ENCODE assay signal across 19 cellular contexts in the genomic region with DNA sequence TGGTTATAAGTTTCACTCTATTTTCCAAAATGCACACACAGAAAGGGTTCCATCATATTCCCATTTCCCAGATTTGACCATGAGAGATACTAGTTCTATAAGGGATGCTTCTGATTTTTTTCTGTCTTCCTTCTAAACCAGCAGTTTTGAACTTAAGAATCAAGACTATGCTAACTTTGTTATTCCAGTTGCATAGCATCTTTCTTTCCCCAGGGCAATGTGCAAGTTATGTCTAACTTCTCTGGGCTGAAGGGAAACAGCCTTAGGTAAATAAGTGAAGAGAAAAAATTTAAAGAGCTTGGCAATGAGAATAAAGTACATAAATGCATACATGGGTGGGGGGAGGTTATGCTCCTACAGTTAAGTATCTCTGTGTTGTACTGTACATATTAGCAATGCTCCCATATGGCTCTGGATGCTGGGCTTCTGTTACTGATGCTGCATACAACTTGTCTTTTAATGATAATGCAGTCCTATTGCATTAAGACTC.
DNase-seq lines count a peak whose midpoint lies in the region; ATAC-seq and TF ChIP-seq lines count a peak whose summit lies in the region.
"Had no signal": no experiment of that assay in that cellular context is flagged by ENCODE, and none has a peak within 500 bp of the region (broad histone marks: within the 10 kb centered on the region; RNA-seq: fewer than 3 reads in every experiment).

No MANE protein-coding gene starts in this region.

- H3K27ac Mint-ChIP-seq in HFFc6: peak overlapping the region; percentile 4; the same call in 1 of the 2 replicates
- H3K27ac Mint-ChIP-seq in glutamatergic neuron (ENCODE audit: unreplicated experiment): peak overlapping the region; percentile 81
- H3K27ac Mint-ChIP-seq: activated CD4-positive, alpha-beta T cell treated with anti-CD3 and anti-CD28 coated beads for 36 hours; activated CD8-positive, alpha-beta T cell treated with anti-CD3 and anti-CD28 coated beads, Interleukin-2, amount 10 ng/mL, durations not matched to agents 7 days and 5 days; activated naive CD8-positive, alpha-beta T cell; immature natural killer cell had no signal

- DNase-seq in NCI-H82 (lab: John Stamatoyannopoulos, UW) (peak; percentile 30), NCI-H82 treated with DMSO at 0.1 percent for 48 hours (lab: John Stamatoyannopoulos, UW; ENCODE audit: unreplicated experiment) (no peak), HFFc6 (no peak), glutamatergic neuron (no peak), sigmoid colon (no peak), HCEC 1CT (no peak), occipital lobe (lab: John Stamatoyannopoulos, UW) (no peak)
- no peak for DNase-seq in activated T-cell treated with anti-CD3 and anti-CD28 coated beads, Interleukin-2, amount 50 U/mL, for 4 hours
- DNase-seq: activated CD4-positive, alpha-beta T cell treated with anti-CD3 and anti-CD28 coated beads for 36 hours; activated CD8-positive, alpha-beta T cell treated with anti-CD3 and anti-CD28 coated beads, Interleukin-2, amount 10 ng/mL, durations not matched to agents 7 days and 5 days; activated effector memory CD4-positive, alpha-beta T cell treated with Interleukin-2 at 50 U/mL for 16 hours; aorta; immature natural killer cell; NCI-H1105; stimulated activated CD8-positive, alpha-beta memory T cell treated with anti-CD3 and anti-CD28 coated beads, Interleukin-4, amount 100 ng/mL, for 48 hours; T-helper 2 cell had no signal

- H3K9me3 Mint-ChIP-seq in HFFc6: no peaks in the 10 kb centered on the region
- H3K9me3 Mint-ChIP-seq in glutamatergic neuron (ENCODE audit: unreplicated experiment): peaks cover 12% of the 10 kb centered on the region
- H3K9me3 Mint-ChIP-seq in activated T-cell treated with anti-CD3 and anti-CD28 coated beads, Interleukin-2, amount 50 U/mL, for 4 hours: no peaks in the 10 kb centered on the region

- H3K36me3 Mint-ChIP-seq in HFFc6 (ENCODE audit: low read depth) (peaks cover 7% of the 10 kb centered on the region; the same call in 1 of the 2 replicates), glutamatergic neuron (ENCODE audit: unreplicated experiment) (peaks cover 10% of the 10 kb centered on the region)
- peaks cover 12% of the 10 kb centered on the region for H3K36me3 Mint-ChIP-seq in activated T-cell treated with anti-CD3 and anti-CD28 coated beads, Interleukin-2, amount 50 U/mL, for 4 hours (ENCODE audit: insufficient read depth)

- no peak for TF ChIP-seq POLR2A in sigmoid colon (IDR thresholded peaks at IDR 0.05)

- intact Hi-C loops in sigmoid colon (cut with DNase I): loop anchor here (10.0 kb wide), 1 partner anchor 143 kb away; no protein-coding TSS in a partner anchor

- no peak overlapping the region for H3K4me3 Mint-ChIP-seq in HFFc6
- no peak overlapping the region for H3K4me3 Mint-ChIP-seq in glutamatergic neuron (ENCODE audit: unreplicated experiment)
- H3K4me3 Mint-ChIP-seq in activated T-cell treated with anti-CD3 and anti-CD28 coated beads, Interleukin-2, amount 50 U/mL, for 4 hours: no peak overlapping the region
- H3K4me3 Mint-ChIP-seq: activated CD4-positive, alpha-beta T cell treated with anti-CD3 and anti-CD28 coated beads for 36 hours; activated CD8-positive, alpha-beta T cell treated with anti-CD3 and anti-CD28 coated beads, Interleukin-2, amount 10 ng/mL, durations not matched to agents 7 days and 5 days; activated naive CD8-positive, alpha-beta T cell; immature natural killer cell had no signal

- TF ChIP-seq EP300 in sigmoid colon (IDR thresholded peaks at IDR 0.05): no peak

- peak overlapping the region in 3 of 4 donors; percentile 50 to 71 (median 57) for H3K27ac ChIP-seq in sigmoid colon
- H3K27ac ChIP-seq: tibial nerve had no signal

- H3K27me3 Mint-ChIP-seq in HFFc6 (ENCODE audit: insufficient read depth) (no peaks in the 10 kb centered on the region; the same call in 1 of the 2 replicates), glutamatergic neuron (ENCODE audit: unreplicated experiment) (peaks cover 9% of the 10 kb centered on the region)
- H3K27me3 Mint-ChIP-seq in activated T-cell treated with anti-CD3 and anti-CD28 coated beads, Interleukin-2, amount 50 U/mL, for 4 hours (ENCODE audit: low read depth): no peaks in the 10 kb centered on the region
- H3K27me3 Mint-ChIP-seq: activated CD4-positive, alpha-beta T cell treated with anti-CD3 and anti-CD28 coated beads for 36 hours; activated naive CD8-positive, alpha-beta T cell had no signal

- no peaks in the 10 kb centered on the region for H3K36me3 ChIP-seq in sigmoid colon

- no peak overlapping the region for H3K4me3 ChIP-seq in sigmoid colon
- H3K4me3 ChIP-seq: tibial nerve had no signal

- TF ChIP-seq CTCF in HFFc6 (IDR thresholded peaks at IDR 0.05): no peak
- TF ChIP-seq CTCF in glutamatergic neuron (IDR thresholded peaks at IDR 0.05; ENCODE audit: partially characterized antibody, unreplicated experiment): no peak
- no peak for TF ChIP-seq CTCF in sigmoid colon (IDR thresholded peaks at IDR 0.05)

- H3K4me1 Mint-ChIP-seq in HFFc6 (ENCODE audit: low read depth) (peaks cover 37% of the 10 kb centered on the region), glutamatergic neuron (ENCODE audit: low read depth, unreplicated experiment) (peaks cover 19% of the 10 kb centered on the region)
- peaks cover 15% of the 10 kb centered on the region for H3K4me1 Mint-ChIP-seq in activated T-cell treated with anti-CD3 and anti-CD28 coated beads, Interleukin-2, amount 50 U/mL, for 4 hours (ENCODE audit: low read depth)
- H3K4me1 Mint-ChIP-seq: immature natural killer cell had no signal

- no peaks in the 10 kb centered on the region for H3K9me3 ChIP-seq in sigmoid colon
- H3K9me3 ChIP-seq: tibial nerve had no signal

- H3K27me3 ChIP-seq in sigmoid colon: no peaks in the 10 kb centered on the region
- H3K27me3 ChIP-seq: tibial nerve had no signal

- ATAC-seq in activated T-cell treated with anti-CD3 and anti-CD28 coated beads, Interleukin-2, amount 50 U/mL, for 4 hours: no peak
- ATAC-seq: activated CD4-positive, alpha-beta T cell treated with anti-CD3 and anti-CD28 coated beads for 36 hours; activated CD8-positive, alpha-beta T cell treated with anti-CD3 and anti-CD28 coated beads, Interleukin-2, amount 10 ng/mL, durations not matched to agents 7 days and 5 days; left lobe of liver had no signal

- peaks cover 0 to 51% (median 40%) of the 10 kb centered on the region in 4 donors for H3K4me1 ChIP-seq in sigmoid colon
